30 cellular contexts compared by ENCODE assay signal in the genomic region with DNA sequence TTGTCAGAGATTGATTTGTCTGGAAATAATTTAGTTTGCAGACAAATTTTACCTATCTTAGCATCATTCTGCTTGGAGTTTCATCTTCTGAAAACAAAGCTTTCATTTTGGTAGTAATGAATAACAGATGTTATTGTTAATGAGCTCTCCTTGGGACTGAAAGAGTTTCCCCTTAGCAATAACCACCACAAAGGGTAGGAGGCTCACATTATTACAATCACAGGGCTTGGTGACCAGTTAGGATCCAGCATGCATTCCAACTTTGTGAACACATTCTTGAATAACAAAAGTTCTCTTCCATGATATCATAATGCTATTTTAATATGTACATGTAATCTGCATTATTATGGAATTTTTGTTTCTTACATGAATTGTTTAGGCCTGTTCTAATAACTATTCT.
"Had no signal": no experiment of that assay in that cellular context is flagged by ENCODE, and none has a peak within 500 bp of the region (broad histone marks: within the 10 kb centered on the region; RNA-seq: fewer than 3 reads in every experiment).

No MANE protein-coding gene starts in this region.

- H3K4me1 Mint-ChIP-seq: activated CD4-positive, alpha-beta T cell treated with anti-CD3 and anti-CD28 coated beads, Interleukin-2, amount 10 ng/mL, durations not matched to agents 24 days and 14 days; activated naive CD8-positive, alpha-beta T cell treated with anti-CD3 and anti-CD28 coated beads for 36 hours; activated T-helper 17 cell treated with anti-CD3 and anti-CD28 coated beads, Interleukin-2, amount 50 U/mL, for 72 hours had no signal

- H3K27me3 ChIP-seq: brain microvascular endothelial cell, MG63, Peyer's patch had no signal

- H3K9me3 ChIP-seq: MG63, Peyer's patch had no signal

- H3K4me3 Mint-ChIP-seq: activated CD4-positive, alpha-beta T cell treated with anti-CD3 and anti-CD28 coated beads, Interleukin-2, amount 10 ng/mL, durations not matched to agents 24 days and 14 days; activated CD8-positive, alpha-beta T cell treated with anti-CD3 and anti-CD28 coated beads for 36 hours; activated naive CD8-positive, alpha-beta T cell treated with anti-CD3 and anti-CD28 coated beads for 36 hours; activated T-cell treated with anti-CD3 and anti-CD28 coated beads, Interleukin-2, amount 50 U/mL, for 72 hours; activated T-helper 17 cell treated with anti-CD3 and anti-CD28 coated beads, Interleukin-2, amount 50 U/mL, for 72 hours; T-helper 1 cell treated with Interleukin-12 subunit alpha and Interleukin-12 subunit beta and Interleukin-4 antibody, amounts not matched to agents 30 μg/mL and 1 μg/mL, for 36 hours; T-helper 2 cell treated with Interferon-gamma antibody and Interleukin-4, amounts not matched to agents 5 μg/mL and 100 μg/mL, for 36 hours had no signal

- DNase-seq: activated CD4-positive, alpha-beta T cell treated with anti-CD3 and anti-CD28 coated beads, Interleukin-2, amount 10 ng/mL, durations not matched to agents 24 days and 14 days; activated CD4-positive, alpha-beta T cell treated with anti-CD3 and anti-CD28 coated beads, Interleukin-2, amount 50 U/mL, for 4 hours; activated CD8-positive, alpha-beta T cell treated with anti-CD3 and anti-CD28 coated beads for 36 hours; activated effector memory CD4-positive, alpha-beta T cell treated with anti-CD3 and anti-CD28 coated beads, Interleukin-2, amount 50 U/mL, for 16 hours; activated naive CD4-positive, alpha-beta T cell; activated naive CD4-positive, alpha-beta T cell treated with anti-CD3 and anti-CD28 coated beads, Interleukin-2, amount 50 U/mL, for 16 hours; activated naive CD8-positive, alpha-beta T cell treated with anti-CD3 and anti-CD28 coated beads for 36 hours; activated T-cell treated with anti-CD3 and anti-CD28 coated beads, Interleukin-2, amount 50 U/mL, for 1 hour; activated T-cell treated with anti-CD3 and anti-CD28 coated beads, Interleukin-2, amount 50 U/mL, for 72 hours; amniotic stem cell; aorta; brain microvascular endothelial cell; Kasumi-1; KG1; MG63; NCI-H1048; NCI-H1105 treated with DMSO at 0.1 percent for 48 hours; NCI-H1436; NCI-H1694; NCI-H1930; NCI-H2081 treated with DMSO at 0.1 percent for 48 hours; NCI-H345; NCI-H524 treated with DMSO at 0.1 percent for 48 hours; NK-92 treated with Interleukin-12 subunit alpha and Interleukin-12 subunit beta, amount 100 ng/mL, for 24 hours; PC-3; Peyer's patch; RPMI8226 had no signal

- H3K27ac Mint-ChIP-seq: activated CD4-positive, alpha-beta T cell treated with anti-CD3 and anti-CD28 coated beads, Interleukin-2, amount 10 ng/mL, durations not matched to agents 24 days and 14 days; activated CD8-positive, alpha-beta T cell treated with anti-CD3 and anti-CD28 coated beads for 36 hours; activated naive CD8-positive, alpha-beta T cell treated with anti-CD3 and anti-CD28 coated beads for 36 hours; activated T-cell treated with anti-CD3 and anti-CD28 coated beads, Interleukin-2, amount 50 U/mL, for 72 hours; activated T-helper 17 cell treated with anti-CD3 and anti-CD28 coated beads, Interleukin-2, amount 50 U/mL, for 72 hours; T-helper 1 cell treated with Interleukin-12 subunit alpha and Interleukin-12 subunit beta and Interleukin-4 antibody, amounts not matched to agents 30 μg/mL and 1 μg/mL, for 36 hours; T-helper 2 cell treated with Interferon-gamma antibody and Interleukin-4, amounts not matched to agents 5 μg/mL and 100 μg/mL, for 36 hours had no signal

- H3K4me3 ChIP-seq: MG63, Peyer's patch had no signal

- H3K9me3 Mint-ChIP-seq: activated CD4-positive, alpha-beta T cell treated with anti-CD3 and anti-CD28 coated beads, Interleukin-2, amount 10 ng/mL, durations not matched to agents 24 days and 14 days had no signal

- ATAC-seq: activated CD8-positive, alpha-beta T cell treated with anti-CD3 and anti-CD28 coated beads for 36 hours; activated T-cell treated with anti-CD3 and anti-CD28 coated beads, Interleukin-2, amount 50 U/mL, for 72 hours; activated T-helper 17 cell treated with anti-CD3 and anti-CD28 coated beads, Interleukin-2, amount 50 U/mL, for 72 hours; PC-3 had no signal

- H3K27me3 Mint-ChIP-seq: activated CD4-positive, alpha-beta T cell treated with anti-CD3 and anti-CD28 coated beads, Interleukin-2, amount 10 ng/mL, durations not matched to agents 24 days and 14 days; activated CD8-positive, alpha-beta T cell treated with anti-CD3 and anti-CD28 coated beads for 36 hours; activated naive CD8-positive, alpha-beta T cell treated with anti-CD3 and anti-CD28 coated beads for 36 hours; activated T-helper 17 cell treated with anti-CD3 and anti-CD28 coated beads, Interleukin-2, amount 50 U/mL, for 72 hours had no signal

- H3K36me3 ChIP-seq: brain microvascular endothelial cell, MG63, Peyer's patch had no signal

- H3K36me3 Mint-ChIP-seq: activated naive CD8-positive, alpha-beta T cell treated with anti-CD3 and anti-CD28 coated beads for 36 hours had no signal

- H3K27ac ChIP-seq: brain microvascular endothelial cell, Peyer's patch had no signal

- H3K4me1 ChIP-seq: Peyer's patch had no signal
